Comparison of ENCODE assay signal across 8 cellular contexts in genomic region chrX:130060122-130061069, GRCh38. TPM values are rescaled to one million over a fixed set of nuclear protein-coding genes. Genes with fewer than 3 reads are reported as not detected.
DNase-seq lines count a peak whose midpoint lies in the region; ATAC-seq, FAIRE-seq and TF ChIP-seq lines count a peak whose summit lies in the region.

No MANE protein-coding gene starts in this region.

- 6% methylated on average over 16 of the region's 87 CpGs; no CpG with 5 or more reads in 1 of the 2 experiments for WGBS in H1 (ENCODE audit: extremely low coverage in 1 of 2, insufficient coverage in 1 of 2, insufficient read length in 1 of 2, insufficient replicate concordance in 2 of 2, low coverage in 1 of 2, low lambda C conversion rate in 2 of 2, missing lambda C conversion rate in 1 of 2), 2 experiments
- WGBS in mesendoderm (ENCODE audit: extremely low coverage, insufficient coverage, low lambda C conversion rate): no CpG with 5 or more reads among the region's 87 CpGs

- no peak overlapping the region for H4K5ac ChIP-seq in H1 (ENCODE audit: insufficient read length, low read depth, low read length)
- H4K5ac ChIP-seq in mesendoderm (ENCODE audit: low read length): no peak overlapping the region

- H2AK5ac ChIP-seq in H1 (ENCODE audit: low read depth, low read length) (no peak overlapping the region), mesendoderm (ENCODE audit: low read length) (no peak overlapping the region)

- H3K27ac ChIP-seq in H1 (ENCODE audit: low read depth, low read length): no peak overlapping the region
- H3K27ac ChIP-seq in mesendoderm (ENCODE audit: low read depth, low read length): no peak overlapping the region

- POLR2A ChIA-PET in H1 (lab: Charles Lee; ENCODE audit: partially characterized antibody): interaction anchor here (0.8 to 1.2 kb wide), 5 partner anchors 41 to 135 kb away, joined by 3 to 4 read pairs (median 3); partner anchors contain the start of gene BCORL1

- no peak overlapping the region for H3K4ac ChIP-seq in H1 (replicated peaks; ENCODE audit: insufficient read length, low read depth, low read length)
- no peak overlapping the region for H3K4ac ChIP-seq in mesendoderm (ENCODE audit: low read depth, low read length)

- no peak for TF ChIP-seq EP300 in H1 (IDR thresholded peaks at IDR 0.05; ENCODE audit: borderline replicate concordance in 1 of 2, low read depth in 2 of 2, low read length in 2 of 2)

- no peak overlapping the region for H3K14ac ChIP-seq in H1 (ENCODE audit: insufficient read length)

- peak; percentile 83 for DNase-seq in CD1c-positive myeloid dendritic cell (ENCODE audit: extremely low spot score)
- peak; percentile 38 for DNase-seq in NCI-H748 treated with DMSO at 0.1 percent for 48 hours (lab: John Stamatoyannopoulos, UW)
- peak; percentile 42 to 75 for DNase-seq in activated CD8-positive, alpha-beta memory T cell treated with anti-CD3 and anti-CD28 coated beads for 1 hour (ENCODE audit: extremely low read depth in 1 of 2, low read depth in 1 of 2)
- peak in 1 of 2 experiments; percentile 95 for DNase-seq in H1 (ENCODE audit: low read depth in 1 of 2, low spot score in 2 of 2)
- peak; percentile 77 for DNase-seq in mesendoderm
- peak; percentile 26 for DNase-seq in stimulated activated CD8-positive, alpha-beta memory T cell treated with anti-CD3 and anti-CD28 coated beads, Interleukin-12 subunit alpha, Interleukin-12 subunit beta, amount 100 ng/mL, for 24 hours (ENCODE audit: extremely low read depth)

- H3K18ac ChIP-seq in H1 (ENCODE audit: extremely low read depth, low read length) (no peak overlapping the region), mesendoderm (ENCODE audit: low read length) (peak overlapping the region; percentile 78)

- H2BK12ac ChIP-seq in H1 (ENCODE audit: low read depth, low read length): no peak overlapping the region

- no peaks in the 10 kb centered on the region for H3K9me3 ChIP-seq in H1 (ENCODE audit: insufficient read depth in 2 of 2, low read depth in 1 of 2, low read length in 1 of 2)

- peak overlapping the region; percentile 79; the same call in 1 of the 2 replicates for H2AFZ ChIP-seq in H1 (ENCODE audit: low read length)

- H4K91ac ChIP-seq in H1 (replicated peaks; ENCODE audit: insufficient read length, low read length): no peak overlapping the region

- H3K23ac ChIP-seq in H1 (ENCODE audit: insufficient read length) (no peak overlapping the region), mesendoderm (ENCODE audit: low read length) (no peak overlapping the region)

- H3K4me2 ChIP-seq in H1 (ENCODE audit: insufficient read depth in 1 of 2, low read depth in 2 of 2, low read length in 2 of 2) (peak overlapping the region; percentile 0 to 69), mesendoderm (ENCODE audit: low read length) (peak overlapping the region; percentile 25)

- H2BK120ac ChIP-seq in H1 (replicated peaks; ENCODE audit: low read depth, low read length): no peak overlapping the region
- H2BK120ac ChIP-seq in mesendoderm (ENCODE audit: low read depth, low read length): no peak overlapping the region

- peak; percentile 72 to 84 for TF ChIP-seq RAD21 in H1 (IDR thresholded peaks at IDR 0.05 in 1 of 2, conservative IDR thresholded peaks at IDR 0.05 in 1 of 2; ENCODE audit: low read depth in 2 of 2, low read length in 2 of 2)

- TF ChIP-seq POLR2A in H1 (IDR thresholded peaks at IDR 0.05; ENCODE audit: control extremely low read depth in 1 of 2, low read depth in 2 of 2, low read length in 2 of 2): no peak

- H3K79me1 ChIP-seq in H1 (ENCODE audit: low read depth, low read length) (no peaks in the 10 kb centered on the region), mesendoderm (ENCODE audit: low read length) (no peaks in the 10 kb centered on the region)

- H3K79me2 ChIP-seq in H1 (ENCODE audit: control insufficient read depth in 1 of 2, insufficient read depth in 2 of 2, low read length in 2 of 2): no peaks in the 10 kb centered on the region
- no peaks in the 10 kb centered on the region for H3K79me2 ChIP-seq in mesendoderm (ENCODE audit: control insufficient read depth, insufficient read depth, low read length)

- no peak for FAIRE-seq in H1 (lab: Jason Lieb, UNC)

- peak overlapping the region in 2 of 4 experiments; percentile 25 to 47; a peak in 1 of 7 replicates for H3K9ac ChIP-seq in H1 (replicated peaks in 1 of 4; ENCODE audit: extremely low read depth in 1 of 4, low read depth in 3 of 4, low read length in 3 of 4)
- H3K9ac ChIP-seq in mesendoderm (ENCODE audit: low read length): peak overlapping the region; percentile 47

- CTCF ChIA-PET in H1 (lab: Charles Lee; ENCODE audit: partially characterized antibody): interaction anchor here (0.7 to 3.6 kb wide), 28 partner anchors 9 to 220 kb away, joined by 3 to 23 read pairs (median 4); partner anchors contain the start of gene BCORL1

- TF ChIP-seq CTCF in H1 (IDR thresholded peaks at IDR 0.05; ENCODE audit: control extremely low read depth in 1 of 3, insufficient read depth in 1 of 3, low read depth in 1 of 3, low read length in 3 of 3): peak; percentile 70 to 78 (median 71)

- H3K27me3 ChIP-seq in H1 (replicated peaks in 1 of 4; ENCODE audit: control insufficient read depth in 3 of 4, extremely low read depth in 1 of 4, insufficient read depth in 3 of 4, low read length in 3 of 4) (peaks cover 4 to 28% (median 21%) of the 10 kb centered on the region in 4 experiments), mesendoderm (ENCODE audit: insufficient read depth, low read length, poor library complexity) (no peaks in the 10 kb centered on the region)

- no peak overlapping the region for H2BK15ac ChIP-seq in H1 (ENCODE audit: low read length)
- no peak overlapping the region for H2BK15ac ChIP-seq in mesendoderm (replicated peaks; ENCODE audit: low read depth)

- peak overlapping the region; percentile 17 to 58 (median 22); a peak in 6 of 8 replicates for H3K4me3 ChIP-seq in H1 (ENCODE audit: extremely low read depth in 1 of 4, insufficient read depth in 2 of 4, low read depth in 3 of 4, low read length in 4 of 4)
- no peak overlapping the region for H3K4me3 ChIP-seq in mesendoderm (ENCODE audit: low read length)

- H2BK5ac ChIP-seq in H1 (ENCODE audit: low read depth, low read length): no peak overlapping the region
- H2BK5ac ChIP-seq in mesendoderm (ENCODE audit: low read length): no peak overlapping the region

- H3K4me1 ChIP-seq in H1 (replicated peaks in 1 of 4; ENCODE audit: control insufficient read depth in 3 of 4, insufficient read depth in 4 of 4, low read length in 3 of 4) (peaks cover 0 to 13% (median 2%) of the 10 kb centered on the region in 4 experiments; a peak in 6 of 7 replicates), mesendoderm (ENCODE audit: control insufficient read depth, low read depth, low read length) (no peaks in the 10 kb centered on the region)

- H2BK20ac ChIP-seq in H1 (ENCODE audit: low read length): no peak overlapping the region

- no peak overlapping the region for H3K56ac ChIP-seq in H1 (replicated peaks; ENCODE audit: insufficient read length, low read depth, low read length)
- peak overlapping the region; percentile 74 for H3K56ac ChIP-seq in mesendoderm (ENCODE audit: low read length)

- H3K23me2 ChIP-seq in H1 (ENCODE audit: low read depth, low read length): no peaks in the 10 kb centered on the region; the same call in 1 of the 2 replicates

- ATAC-seq in GM19372 (IDR thresholded peaks at IDR 0.05; ENCODE audit: low read depth, unreplicated experiment): peak; percentile 98
- ATAC-seq in HG03460 (IDR thresholded peaks at IDR 0.05; ENCODE audit: unreplicated experiment): peak; percentile 90

- H4K8ac ChIP-seq in H1 (ENCODE audit: extremely low read depth, insufficient read depth, low read length) (peak overlapping the region; percentile 25; the same call in 1 of the 2 replicates), mesendoderm (ENCODE audit: low read depth, low read length) (no peak overlapping the region)

- H3K36me3 ChIP-seq in H1 (ENCODE audit: control insufficient read depth in 2 of 4, insufficient read depth in 4 of 4, low read length in 3 of 4): no peaks in the 10 kb centered on the region; a peak in 1 of 8 replicates
- H3K36me3 ChIP-seq in mesendoderm (ENCODE audit: control insufficient read depth, insufficient read depth, low read length): no peaks in the 10 kb centered on the region

- no peaks in the 10 kb centered on the region for H4K20me1 ChIP-seq in H1 (replicated peaks in 1 of 2; ENCODE audit: control insufficient read depth in 1 of 2, insufficient read depth in 2 of 2, low read length in 2 of 2)

TF ChIP-seq in H1, 55 proteins besides CTCF, POLR2A, EP300 and RAD21 (continues in another document):
- TF ChIP-seq SRF (IDR thresholded peaks at IDR 0.05; ENCODE audit: low read depth, low read length): no peak
- no peak for TF ChIP-seq RXRA (IDR thresholded peaks at IDR 0.05; ENCODE audit: insufficient read depth, low read depth, low read length)
- peak; percentile 98 for TF ChIP-seq MAX (IDR thresholded peaks at IDR 0.05)
- peak; percentile 99 for TF ChIP-seq E2F6 (IDR thresholded peaks at IDR 0.05)
- TF ChIP-seq KDM4A (IDR thresholded peaks at IDR 0.05; ENCODE audit: low read depth, low read length, severe bottlenecking): peak; percentile 44
- TF ChIP-seq CREB1 (IDR thresholded peaks at IDR 0.05): peak; percentile 22; the same call in 1 of the 2 replicates
- TF ChIP-seq FOSL1 (IDR thresholded peaks at IDR 0.05; ENCODE audit: insufficient read depth, low read depth, low read length): no peak
- 0 out of 2 replicates have a peak, but pooled peaks have one; percentile 35 for TF ChIP-seq YY1 (IDR thresholded peaks at IDR 0.05; ENCODE audit: low read depth, low read length)

RNA-seq across cellular contexts. Expression of gene ELF4, which starts 49.9 kb away (rescaled TPM):
- total RNA-seq in H1 (2021; fragmentation: NEBNext Ultra II Directional; extraction: Animal tissue kit (Norgen Biotek cat#: 25700)): 1.8 and 2.3 TPM in 2 replicates
- 2.0 and 2.2 TPM in 2 replicates for polyA plus RNA-seq in H1 (2011; rRNA removed)
- polyA plus RNA-seq in H1 (2011; cell fraction: cytosol; rRNA removed): 1.1 TPM
- polyA plus RNA-seq in H1 (2011; cell fraction: nucleus; rRNA removed): 1.8 TPM
- polyA plus RNA-seq in H1 (2012, experiment 1 of 2): 1.4 to 2.3 TPM (median 2.0 TPM) in 4 replicates
- 1.2 TPM for polyA plus RNA-seq in H1 (2012, experiment 2 of 2)
- polyA plus RNA-seq in H1 (2013, experiment 1 of 2): 0.63 TPM
- polyA plus RNA-seq in H1 (2013, experiment 2 of 2): 0.85 TPM
- polyA minus RNA-seq in H1 (2011; rRNA and poly(A)+ RNA removed): 2.2 TPM in 2 replicates
- 1.8 TPM for polyA minus RNA-seq in H1 (2011; cell fraction: cytosol; rRNA and poly(A)+ RNA removed)
- 0.90 TPM for polyA minus RNA-seq in H1 (2011; cell fraction: nucleus; rRNA and poly(A)+ RNA removed)
- polyA plus RNA-seq in mesendoderm (2013, experiment 1 of 2): 1.9 TPM
- 1.8 TPM for polyA plus RNA-seq in mesendoderm (2013, experiment 2 of 2)
